In genomic region chr16:58393138-58393504, GRCh38 we compare ENCODE assay signal across 8 cellular contexts. TPM values are rescaled to one million over a fixed set of nuclear protein-coding genes. Genes with fewer than 3 reads are reported as not detected.
DNase-seq lines count a peak whose midpoint lies in the region; ATAC-seq and TF ChIP-seq lines count a peak whose summit lies in the region.

No MANE protein-coding gene starts in this region.

- no peaks in the 10 kb centered on the region for H3K4me1 ChIP-seq in lung (ENCODE audit: control insufficient read depth in 2 of 2, insufficient read depth in 2 of 2, low read length in 2 of 2)
- H3K4me1 ChIP-seq in vagina: peaks cover 11% of the 10 kb centered on the region

- H3K9me3 ChIP-seq in lung (ENCODE audit: control insufficient read depth in 2 of 2, insufficient read depth in 1 of 2, low read length in 1 of 2) (no peaks in the 10 kb centered on the region), vagina (no peaks in the 10 kb centered on the region)

- peak; percentile 20 for ATAC-seq in GM21825 (IDR thresholded peaks at IDR 0.05; ENCODE audit: unreplicated experiment)
- no peak for ATAC-seq in lung (ENCODE audit: insufficient read depth, low FRiP score)

- H3K27ac ChIP-seq in lung (ENCODE audit: low read depth in 1 of 2, low read length in 1 of 2) (peak overlapping the region in 1 of 2 donors; percentile 77), vagina (peak overlapping the region; percentile 77)

- H3K4me3 ChIP-seq in GM12865 (ENCODE audit: low read depth, low read length) (peak overlapping the region; percentile 81), lung (peak overlapping the region; percentile 99), vagina (peak overlapping the region; percentile 81 to 83)

- no peaks in the 10 kb centered on the region for H3K36me3 ChIP-seq in lung (ENCODE audit: control insufficient read depth in 2 of 2, insufficient read depth in 2 of 2, low read length in 2 of 2)
- no peaks in the 10 kb centered on the region for H3K36me3 ChIP-seq in vagina

- H3K27me3 ChIP-seq in lung (ENCODE audit: control insufficient read depth, insufficient read depth) (no peaks in the 10 kb centered on the region), vagina (no peaks in the 10 kb centered on the region)

- TF ChIP-seq CTCF in GM12865 (IDR thresholded peaks at IDR 0.05; ENCODE audit: insufficient read depth, low read depth, low read length, missing control alignments) (no peak), lung (IDR thresholded peaks at IDR 0.05; ENCODE audit: control extremely low read depth, extremely low read depth) (no peak), vagina (IDR thresholded peaks at IDR 0.05) (no peak)

- no peak for TF ChIP-seq POLR2A in vagina (IDR thresholded peaks at IDR 0.05)

- intact Hi-C loops in vagina (cut with DNase I): no loop called here

- peak; percentile 10 for DNase-seq in GM12865 (ENCODE audit: low read depth)
- peak; percentile 31 for DNase-seq in M059J (ENCODE audit: low read depth)
- peak; percentile 37 for DNase-seq in cerebellar cortex (ENCODE audit: low spot score)
- no peak for DNase-seq in lung (ENCODE audit: low spot score)
- DNase-seq in vagina (ENCODE audit: extremely low spot score in 2 of 2): no peak
- DNase-seq in CD1c-positive myeloid dendritic cell (ENCODE audit: extremely low spot score): no peak
- no peak for DNase-seq in activated CD4-positive, alpha-beta T cell treated with anti-CD3 and anti-CD28 coated beads for 1 hour

- WGBS in lung, 2 donors: 72 to 73% methylated on average over 2 of the region's 2 CpGs

RNA-seq across cellular contexts. Expression of gene GINS3, which starts 0.8 kb away (rescaled TPM):
- 26.3 and 27.1 TPM in 2 replicates for total RNA-seq in M059J (2014; rRNA removed; shearing (Covaris generic))
- total RNA-seq in lung (1 to 10 TPM; 3.8 to 5.1 TPM), vagina (7.4 TPM)
- 1 to 10 TPM; 2.7 to 3.1 TPM for polyA plus RNA-seq in lung

Comparison
In these comparisons a context has a peak if more than half of its experiments do, and no peak if none do; other contexts are left out.
1. DNase-seq: peak in GM12865 (single experiment), M059J (single experiment) and cerebellar cortex (single experiment); none in lung (single experiment), vagina (0 of 2), CD1c-positive myeloid dendritic cell (single experiment) and activated CD4-positive, alpha-beta T cell treated with anti-CD3 and anti-CD28 coated beads for 1 hour (single experiment).
2. Peak in every context shown above with its lines, with median percentiles within 50 percentile points of each other: H3K4me3 ChIP-seq.